9 cellular contexts compared by ENCODE assay signal in the genomic region with DNA sequence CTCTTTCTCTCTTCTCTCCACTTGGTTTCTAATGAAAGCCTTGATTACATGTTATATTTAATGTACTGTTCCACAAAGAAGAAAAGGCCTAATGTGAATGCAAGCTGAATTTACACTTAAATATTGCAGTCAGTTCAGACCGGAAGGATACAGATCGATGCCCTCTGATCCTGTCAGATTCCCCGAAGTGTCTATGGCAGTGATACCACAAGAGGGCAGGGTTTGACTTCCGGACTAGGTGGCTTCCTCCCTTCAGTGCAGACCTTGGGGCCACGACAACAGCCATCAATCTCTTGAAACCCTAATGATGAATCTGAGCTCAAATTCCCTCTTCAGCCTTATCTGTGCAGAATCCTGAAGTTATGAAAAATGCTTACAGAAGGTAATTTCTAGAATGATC. TPM values are rescaled to one million over a fixed set of nuclear protein-coding genes. Genes with fewer than 3 reads are reported as not detected.
DNase-seq lines count a peak whose midpoint lies in the region; ATAC-seq and TF ChIP-seq lines count a peak whose summit lies in the region.
"Had no signal": no experiment of that assay in that cellular context is flagged by ENCODE, and none has a peak within 500 bp of the region (broad histone marks: within the 10 kb centered on the region; RNA-seq: fewer than 3 reads in every experiment).

No MANE protein-coding gene starts in this region.

- H3K9me3 Mint-ChIP-seq in natural killer cell, result no peaks in the 10 kb centered on the region
- H3K9me3 Mint-ChIP-seq in CD4-positive, alpha-beta T cell, result no peaks in the 10 kb centered on the region

- no peaks in the 10 kb centered on the region for H3K27me3 Mint-ChIP-seq in natural killer cell (ENCODE audit: low read depth in 2 of 2)
- H3K27me3 Mint-ChIP-seq in CD4-positive, alpha-beta T cell, result no peaks in the 10 kb centered on the region

- H3K4me3 Mint-ChIP-seq in natural killer cell, result no peak overlapping the region
- no peak overlapping the region for H3K4me3 Mint-ChIP-seq in CD4-positive, alpha-beta T cell

- POLR2A ChIA-PET in CD4-positive, alpha-beta T cell (lab: Charles Lee), result no interaction called here

- H3K4me1 Mint-ChIP-seq in natural killer cell, result peaks cover 5 to 7% of the 10 kb centered on the region in 2 donors
- no peaks in the 10 kb centered on the region for H3K4me1 Mint-ChIP-seq in CD4-positive, alpha-beta T cell (ENCODE audit: low read depth)

- H3K27ac ChIP-seq in HL-60 (replicated peaks), result no peak overlapping the region
- no peak overlapping the region for H3K27ac ChIP-seq in CD4-positive, alpha-beta T cell (ENCODE audit: low read depth, low read length)

- ATAC-seq in GM21447 (IDR thresholded peaks at IDR 0.05; ENCODE audit: unreplicated experiment) (peak; percentile 92), natural killer cell (peak in 2 of 3 donors; percentile 47 to 68)
- no peak for ATAC-seq in CD4-positive, alpha-beta T cell (ENCODE audit: poor library complexity)

- no peak overlapping the region for H3K27ac Mint-ChIP-seq in natural killer cell
- H3K27ac Mint-ChIP-seq in CD4-positive, alpha-beta T cell, result no peak overlapping the region

- DNase-seq in G401 (ENCODE audit: low spot score), result peak; percentile 76
- DNase-seq in HL-60 (ENCODE audit: low read depth in 1 of 2, low spot score in 1 of 2), result peak; percentile 31 to 71
- DNase-seq in NOMO-1 treated with DMSO at 0.1 percent for 48 hours (lab: John Stamatoyannopoulos, UW; ENCODE audit: unreplicated experiment), result peak; percentile 79
- DNase-seq in choroid plexus epithelial cell (ENCODE audit: low read depth), result peak; percentile 65
- no peak for DNase-seq in natural killer cell
- DNase-seq in CD4-positive, alpha-beta T cell, result no peak
- no peak for DNase-seq in NCI-H1694 treated with DMSO at 0.1 percent for 48 hours (lab: John Stamatoyannopoulos, UW)

- H3K36me3 Mint-ChIP-seq in natural killer cell, result no peaks in the 10 kb centered on the region
- no peaks in the 10 kb centered on the region for H3K36me3 Mint-ChIP-seq in CD4-positive, alpha-beta T cell (ENCODE audit: low read depth)

- no peaks in the 10 kb centered on the region for H3K27me3 ChIP-seq in HL-60 (ENCODE audit: insufficient read depth, poor library complexity, severe bottlenecking)
- no peaks in the 10 kb centered on the region for H3K27me3 ChIP-seq in CD4-positive, alpha-beta T cell (ENCODE audit: control insufficient read depth, insufficient read depth, low read length)

- TF ChIP-seq CTCF in HL-60 (IDR thresholded peaks at IDR 0.05; ENCODE audit: insufficient read depth, low read length) (peak; percentile 72), choroid plexus epithelial cell (conservative IDR thresholded peaks at IDR 0.05; ENCODE audit: low read depth, low read length) (peak; percentile 80), natural killer cell (IDR thresholded peaks at IDR 0.05) (no peak)
- no peak for TF ChIP-seq CTCF in CD4-positive, alpha-beta T cell (IDR thresholded peaks at IDR 0.05)

- no peak overlapping the region for H3K4me3 ChIP-seq in HL-60 (replicated peaks; ENCODE audit: insufficient read depth, low read length)
- no peak overlapping the region for H3K4me3 ChIP-seq in choroid plexus epithelial cell (ENCODE audit: low read depth, low read length)

- CTCF ChIA-PET in CD4-positive, alpha-beta T cell (lab: Charles Lee), result no interaction called here

- in situ Hi-C loops in G401 (cut with HindIII; ENCODE audit: low sequenced_read_pairs), result no loop called here

- intact Hi-C loops in natural killer cell (cut with micrococcal nuclease), result no loop called here
- intact Hi-C loops in CD4-positive, alpha-beta T cell (cut with DNase I, micrococcal nuclease), result no loop called here

- no peaks in the 10 kb centered on the region for H3K9me3 ChIP-seq in CD4-positive, alpha-beta T cell (ENCODE audit: control insufficient read depth, low read length)

RNA-seq across cellular contexts. Expression of a gene that starts 29.5 kb away (rescaled TPM):
- not detected in 2 replicates for total RNA-seq in G401 (2014; rRNA removed; shearing (Covaris generic))
- not detected for total RNA-seq in natural killer cell
- not detected for total RNA-seq in CD4-positive, alpha-beta T cell
- total RNA-seq: pulmonary artery endothelial cell had no signal

Comparison
In these comparisons a context has a peak if more than half of its experiments do, and no peak if none do; other contexts are left out.
1. DNase-seq: peak in G401 (single experiment), HL-60 (2 of 2), NOMO-1 treated with DMSO at 0.1 percent for 48 hours (single experiment) and choroid plexus epithelial cell (single experiment); none in natural killer cell (single experiment), CD4-positive, alpha-beta T cell (0 of 10) and NCI-H1694 treated with DMSO at 0.1 percent for 48 hours (single experiment).
2. CTCF ChIP-seq: peak in HL-60 (single experiment) and choroid plexus epithelial cell (single experiment); none in natural killer cell (single experiment) and CD4-positive, alpha-beta T cell (single experiment).